9 cellular contexts compared by ENCODE assay signal in the genomic region with DNA sequence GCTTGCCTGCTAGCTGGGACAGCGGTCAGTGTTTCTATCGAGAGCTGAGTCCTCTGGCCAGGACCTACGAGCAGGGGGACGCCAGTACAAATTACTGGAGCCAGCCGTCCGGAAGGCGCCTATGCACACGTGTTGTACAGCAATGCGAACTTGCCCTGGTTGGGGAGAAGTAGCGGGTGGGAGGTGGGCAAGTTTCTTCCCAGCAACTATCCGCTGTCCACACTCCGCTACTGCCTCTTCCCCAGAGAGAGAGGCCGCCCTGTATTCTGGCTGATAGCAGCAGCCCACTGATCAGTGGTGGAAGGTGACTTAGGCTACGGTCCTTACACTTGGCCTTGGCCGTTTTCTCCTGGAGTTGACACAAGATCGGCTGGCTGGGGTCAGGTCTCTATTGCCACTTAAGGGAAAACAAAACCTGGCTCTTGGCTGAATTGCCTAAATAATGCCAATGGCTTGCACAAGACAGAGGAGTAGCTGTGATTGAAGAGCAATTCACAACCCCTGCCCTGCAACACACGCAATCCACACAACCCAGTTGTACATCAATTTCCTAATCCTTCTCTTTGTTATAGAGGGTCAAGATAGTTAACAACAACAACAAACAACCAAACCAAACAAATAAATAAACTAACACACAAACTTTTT. TPM values are rescaled to one million over a fixed set of nuclear protein-coding genes. Genes with fewer than 3 reads are reported as not detected.
DNase-seq lines count a peak whose midpoint lies in the region; ATAC-seq, FAIRE-seq and TF ChIP-seq lines count a peak whose summit lies in the region.
"Had no signal": no experiment of that assay in that cellular context is flagged by ENCODE, and none has a peak within 500 bp of the region (broad histone marks: within the 10 kb centered on the region; RNA-seq: fewer than 3 reads in every experiment).

No MANE protein-coding gene starts in this region.

- no peaks in the 10 kb centered on the region for H3K9me3 ChIP-seq in left lung
- H3K9me3 ChIP-seq: adrenal gland had no signal

- FAIRE-seq in frontal cortex (lab: Jason Lieb, UNC): no peak

- H3K36me3 Mint-ChIP-seq in activated T-cell treated with anti-CD3 and anti-CD28 coated beads, Interleukin-2, amount 50 U/mL, for 4 hours (ENCODE audit: insufficient read depth): no peaks in the 10 kb centered on the region
- H3K36me3 Mint-ChIP-seq in activated naive CD8-positive, alpha-beta T cell treated with anti-CD3 and anti-CD28 coated beads, Interleukin-2, amount 50 U/mL, for 24 hours (ENCODE audit: low read depth): no peaks in the 10 kb centered on the region

- TF ChIP-seq CTCF in left lung (IDR thresholded peaks at IDR 0.05): no peak

- H3K27me3 ChIP-seq in left lung: peaks cover 0 to 19% of the 10 kb centered on the region in 2 donors
- H3K27me3 ChIP-seq: adrenal gland had no signal

- H3K4me1 Mint-ChIP-seq in activated T-cell treated with anti-CD3 and anti-CD28 coated beads, Interleukin-2, amount 50 U/mL, for 4 hours (ENCODE audit: low read depth): peaks cover 3% of the 10 kb centered on the region
- peaks cover 7% of the 10 kb centered on the region for H3K4me1 Mint-ChIP-seq in activated naive CD8-positive, alpha-beta T cell treated with anti-CD3 and anti-CD28 coated beads, Interleukin-2, amount 50 U/mL, for 24 hours

- DNase-seq in activated T-cell treated with anti-CD3 and anti-CD28 coated beads, Interleukin-2, amount 50 U/mL, for 4 hours: no peak
- DNase-seq in activated T-cell treated with anti-CD3 and anti-CD28 coated beads, Interleukin-2, amount 50 U/mL, for 1 hour: no peak
- DNase-seq in activated naive CD8-positive, alpha-beta T cell treated with anti-CD3 and anti-CD28 coated beads, Interleukin-2, amount 50 U/mL, for 24 hours: no peak
- DNase-seq in left lung (no peak), frontal cortex (ENCODE audit: low spot score in 2 of 2) (no peak), cerebellar nuclear complex (lab: John Stamatoyannopoulos, UW) (no peak), DMS79 treated with DMSO at 0.1 percent for 48 hours (lab: John Stamatoyannopoulos, UW) (no peak)

- no peaks in the 10 kb centered on the region for H3K36me3 ChIP-seq in left lung
- H3K36me3 ChIP-seq: adrenal gland had no signal

- intact Hi-C loops in left lung (cut with DNase I): no loop called here

- peaks cover 13% of the 10 kb centered on the region for H3K27me3 Mint-ChIP-seq in activated T-cell treated with anti-CD3 and anti-CD28 coated beads, Interleukin-2, amount 50 U/mL, for 4 hours (ENCODE audit: low read depth)
- peaks cover 16% of the 10 kb centered on the region for H3K27me3 Mint-ChIP-seq in activated naive CD8-positive, alpha-beta T cell treated with anti-CD3 and anti-CD28 coated beads, Interleukin-2, amount 50 U/mL, for 24 hours

- peaks cover 0 to 14% of the 10 kb centered on the region in 2 donors for H3K4me1 ChIP-seq in left lung

- no peaks in the 10 kb centered on the region for H3K9me3 Mint-ChIP-seq in activated T-cell treated with anti-CD3 and anti-CD28 coated beads, Interleukin-2, amount 50 U/mL, for 4 hours
- no peaks in the 10 kb centered on the region for H3K9me3 Mint-ChIP-seq in activated naive CD8-positive, alpha-beta T cell treated with anti-CD3 and anti-CD28 coated beads, Interleukin-2, amount 50 U/mL, for 24 hours

- H3K27ac ChIP-seq in left lung: no peak overlapping the region
- peak overlapping the region; percentile 95 for H3K27ac ChIP-seq in temporal lobe (ENCODE audit: low read depth, low read length)

- H3K27ac Mint-ChIP-seq in activated naive CD8-positive, alpha-beta T cell treated with anti-CD3 and anti-CD28 coated beads, Interleukin-2, amount 50 U/mL, for 24 hours: no peak overlapping the region

- H3K4me3 Mint-ChIP-seq in activated T-cell treated with anti-CD3 and anti-CD28 coated beads, Interleukin-2, amount 50 U/mL, for 4 hours: peak overlapping the region; percentile 62
- peak overlapping the region; percentile 37 for H3K4me3 Mint-ChIP-seq in activated naive CD8-positive, alpha-beta T cell treated with anti-CD3 and anti-CD28 coated beads, Interleukin-2, amount 50 U/mL, for 24 hours

- ATAC-seq in activated T-cell treated with anti-CD3 and anti-CD28 coated beads, Interleukin-2, amount 50 U/mL, for 4 hours: no peak
- no peak for ATAC-seq in activated naive CD8-positive, alpha-beta T cell treated with anti-CD3 and anti-CD28 coated beads, Interleukin-2, amount 50 U/mL, for 24 hours
- peak; percentile 19 for ATAC-seq in left lung

- no peak overlapping the region for H3K4me3 ChIP-seq in left lung

RNA-seq across cellular contexts. Expression of a gene that starts 12.8 kb away (rescaled TPM):
- 1 to 10 TPM; 1.7 to 2.3 (median 2.2) TPM for total RNA-seq in activated T-cell treated with anti-CD3 and anti-CD28 coated beads, Interleukin-2, amount 50 U/mL, for 4 hours
- total RNA-seq in left lung (under 1 TPM; 0.44 to 0.47 TPM), temporal lobe (5.4 TPM), frontal cortex (5.7 TPM)
